ENCODE assay signal across 1 cellular context in the genomic region with DNA sequence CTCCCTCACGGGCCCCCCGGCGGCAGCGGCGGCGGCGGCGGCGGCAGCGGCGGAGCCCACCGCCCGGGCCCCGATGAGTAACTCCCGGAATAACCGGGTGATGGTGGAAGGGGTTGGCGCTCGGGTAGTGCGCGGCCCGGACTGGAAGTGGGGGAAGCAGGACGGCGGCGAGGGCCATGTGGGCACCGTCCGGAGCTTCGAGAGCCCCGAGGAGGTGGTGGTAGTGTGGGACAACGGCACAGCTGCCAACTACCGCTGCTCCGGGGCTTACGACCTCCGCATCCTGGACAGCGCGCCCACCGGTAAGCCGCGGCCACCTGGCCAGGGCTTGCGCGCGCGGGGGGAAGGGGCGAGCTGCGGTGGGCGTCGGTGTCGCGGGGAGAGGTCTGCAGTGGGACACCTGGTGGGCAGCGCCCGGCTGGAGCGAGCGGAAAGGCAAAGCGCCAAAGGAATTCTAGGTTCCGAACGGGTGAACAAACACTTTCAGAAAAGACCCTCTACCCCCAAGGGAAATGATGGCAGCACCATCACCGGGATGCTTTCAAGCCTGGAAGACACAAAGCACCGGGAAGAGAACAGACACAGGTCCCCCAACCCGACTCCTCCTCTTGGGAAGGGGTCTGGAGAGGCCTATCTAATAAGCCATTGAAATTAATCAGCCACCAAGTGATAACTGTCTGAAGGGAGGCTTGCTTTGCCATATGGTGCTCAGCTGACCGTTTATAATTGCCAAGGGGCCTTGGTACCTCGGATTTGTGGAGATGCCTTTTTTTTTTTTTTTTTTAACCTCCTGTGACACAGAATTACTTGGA.
TF ChIP-seq lines count a peak whose summit lies in the region.

No MANE protein-coding gene starts in this region.

TF ChIP-seq in HepG2, 621 proteins besides CTCF, POLR2A, EP300 and RAD21 (continued from another document and continues in another):
- TF ChIP-seq, protein P1, sequence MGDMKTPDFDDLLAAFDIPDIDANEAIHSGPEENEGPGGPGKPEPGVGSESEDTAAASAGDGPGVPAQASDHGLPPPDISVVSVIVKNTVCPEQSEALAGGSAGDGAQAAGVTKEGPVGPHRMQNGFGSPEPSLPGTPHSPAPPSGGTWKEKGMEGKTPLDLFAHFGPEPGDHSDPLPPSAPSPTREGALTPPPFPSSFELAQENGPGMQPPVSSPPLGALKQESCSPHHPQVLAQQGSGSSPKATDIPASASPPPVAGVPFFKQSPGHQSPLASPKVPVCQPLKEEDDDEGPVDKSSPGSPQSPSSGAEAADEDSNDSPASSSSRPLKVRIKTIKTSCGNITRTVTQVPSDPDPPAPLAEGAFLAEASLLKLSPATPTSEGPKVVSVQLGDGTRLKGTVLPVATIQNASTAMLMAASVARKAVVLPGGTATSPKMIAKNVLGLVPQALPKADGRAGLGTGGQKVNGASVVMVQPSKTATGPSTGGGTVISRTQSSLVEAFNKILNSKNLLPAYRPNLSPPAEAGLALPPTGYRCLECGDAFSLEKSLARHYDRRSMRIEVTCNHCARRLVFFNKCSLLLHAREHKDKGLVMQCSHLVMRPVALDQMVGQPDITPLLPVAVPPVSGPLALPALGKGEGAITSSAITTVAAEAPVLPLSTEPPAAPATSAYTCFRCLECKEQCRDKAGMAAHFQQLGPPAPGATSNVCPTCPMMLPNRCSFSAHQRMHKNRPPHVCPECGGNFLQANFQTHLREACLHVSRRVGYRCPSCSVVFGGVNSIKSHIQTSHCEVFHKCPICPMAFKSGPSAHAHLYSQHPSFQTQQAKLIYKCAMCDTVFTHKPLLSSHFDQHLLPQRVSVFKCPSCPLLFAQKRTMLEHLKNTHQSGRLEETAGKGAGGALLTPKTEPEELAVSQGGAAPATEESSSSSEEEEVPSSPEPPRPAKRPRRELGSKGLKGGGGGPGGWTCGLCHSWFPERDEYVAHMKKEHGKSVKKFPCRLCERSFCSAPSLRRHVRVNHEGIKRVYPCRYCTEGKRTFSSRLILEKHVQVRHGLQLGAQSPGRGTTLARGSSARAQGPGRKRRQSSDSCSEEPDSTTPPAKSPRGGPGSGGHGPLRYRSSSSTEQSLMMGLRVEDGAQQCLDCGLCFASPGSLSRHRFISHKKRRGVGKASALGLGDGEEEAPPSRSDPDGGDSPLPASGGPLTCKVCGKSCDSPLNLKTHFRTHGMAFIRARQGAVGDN (CRISPR knock-in tag; IDR thresholded peaks at IDR 0.05), result peak; percentile 56
- TF ChIP-seq, protein P2, sequence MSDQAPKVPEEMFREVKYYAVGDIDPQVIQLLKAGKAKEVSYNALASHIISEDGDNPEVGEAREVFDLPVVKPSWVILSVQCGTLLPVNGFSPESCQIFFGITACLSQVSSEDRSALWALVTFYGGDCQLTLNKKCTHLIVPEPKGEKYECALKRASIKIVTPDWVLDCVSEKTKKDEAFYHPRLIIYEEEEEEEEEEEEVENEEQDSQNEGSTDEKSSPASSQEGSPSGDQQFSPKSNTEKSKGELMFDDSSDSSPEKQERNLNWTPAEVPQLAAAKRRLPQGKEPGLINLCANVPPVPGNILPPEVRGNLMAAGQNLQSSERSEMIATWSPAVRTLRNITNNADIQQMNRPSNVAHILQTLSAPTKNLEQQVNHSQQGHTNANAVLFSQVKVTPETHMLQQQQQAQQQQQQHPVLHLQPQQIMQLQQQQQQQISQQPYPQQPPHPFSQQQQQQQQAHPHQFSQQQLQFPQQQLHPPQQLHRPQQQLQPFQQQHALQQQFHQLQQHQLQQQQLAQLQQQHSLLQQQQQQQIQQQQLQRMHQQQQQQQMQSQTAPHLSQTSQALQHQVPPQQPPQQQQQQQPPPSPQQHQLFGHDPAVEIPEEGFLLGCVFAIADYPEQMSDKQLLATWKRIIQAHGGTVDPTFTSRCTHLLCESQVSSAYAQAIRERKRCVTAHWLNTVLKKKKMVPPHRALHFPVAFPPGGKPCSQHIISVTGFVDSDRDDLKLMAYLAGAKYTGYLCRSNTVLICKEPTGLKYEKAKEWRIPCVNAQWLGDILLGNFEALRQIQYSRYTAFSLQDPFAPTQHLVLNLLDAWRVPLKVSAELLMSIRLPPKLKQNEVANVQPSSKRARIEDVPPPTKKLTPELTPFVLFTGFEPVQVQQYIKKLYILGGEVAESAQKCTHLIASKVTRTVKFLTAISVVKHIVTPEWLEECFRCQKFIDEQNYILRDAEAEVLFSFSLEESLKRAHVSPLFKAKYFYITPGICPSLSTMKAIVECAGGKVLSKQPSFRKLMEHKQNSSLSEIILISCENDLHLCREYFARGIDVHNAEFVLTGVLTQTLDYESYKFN (CRISPR knock-in tag; conservative IDR thresholded peaks at IDR 0.05), result no peak
- TF ChIP-seq ZNF446 (CRISPR knock-in tag; IDR thresholded peaks at IDR 0.05), result 0 out of 2 replicates have a peak, but pooled peaks have one; percentile 38
- no peak for TF ChIP-seq ZNF367 (CRISPR knock-in tag; IDR thresholded peaks at IDR 0.05; ENCODE audit: borderline replicate concordance)
- no peak for TF ChIP-seq ZBTB42 (CRISPR knock-in tag; IDR thresholded peaks at IDR 0.05)
- TF ChIP-seq KMT2B (CRISPR knock-in tag; IDR thresholded peaks at IDR 0.05), result peak; percentile 29; the same call in 1 of the 2 replicates
- no peak for TF ChIP-seq ZNF354B (CRISPR knock-in tag; IDR thresholded peaks at IDR 0.05)
- peak; percentile 38 for TF ChIP-seq PHF8 (CRISPR knock-in tag; IDR thresholded peaks at IDR 0.05)
- TF ChIP-seq, protein P3, sequence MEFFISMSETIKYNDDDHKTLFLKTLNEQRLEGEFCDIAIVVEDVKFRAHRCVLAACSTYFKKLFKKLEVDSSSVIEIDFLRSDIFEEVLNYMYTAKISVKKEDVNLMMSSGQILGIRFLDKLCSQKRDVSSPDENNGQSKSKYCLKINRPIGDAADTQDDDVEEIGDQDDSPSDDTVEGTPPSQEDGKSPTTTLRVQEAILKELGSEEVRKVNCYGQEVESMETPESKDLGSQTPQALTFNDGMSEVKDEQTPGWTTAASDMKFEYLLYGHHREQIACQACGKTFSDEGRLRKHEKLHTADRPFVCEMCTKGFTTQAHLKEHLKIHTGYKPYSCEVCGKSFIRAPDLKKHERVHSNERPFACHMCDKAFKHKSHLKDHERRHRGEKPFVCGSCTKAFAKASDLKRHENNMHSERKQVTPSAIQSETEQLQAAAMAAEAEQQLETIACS (CRISPR knock-in tag; IDR thresholded peaks at IDR 0.05), result no peak
- TF ChIP-seq CEBPB (IDR thresholded peaks at IDR 0.05; ENCODE audit: borderline replicate concordance, low read depth, low read length), result no peak
- TF ChIP-seq, protein P4, sequence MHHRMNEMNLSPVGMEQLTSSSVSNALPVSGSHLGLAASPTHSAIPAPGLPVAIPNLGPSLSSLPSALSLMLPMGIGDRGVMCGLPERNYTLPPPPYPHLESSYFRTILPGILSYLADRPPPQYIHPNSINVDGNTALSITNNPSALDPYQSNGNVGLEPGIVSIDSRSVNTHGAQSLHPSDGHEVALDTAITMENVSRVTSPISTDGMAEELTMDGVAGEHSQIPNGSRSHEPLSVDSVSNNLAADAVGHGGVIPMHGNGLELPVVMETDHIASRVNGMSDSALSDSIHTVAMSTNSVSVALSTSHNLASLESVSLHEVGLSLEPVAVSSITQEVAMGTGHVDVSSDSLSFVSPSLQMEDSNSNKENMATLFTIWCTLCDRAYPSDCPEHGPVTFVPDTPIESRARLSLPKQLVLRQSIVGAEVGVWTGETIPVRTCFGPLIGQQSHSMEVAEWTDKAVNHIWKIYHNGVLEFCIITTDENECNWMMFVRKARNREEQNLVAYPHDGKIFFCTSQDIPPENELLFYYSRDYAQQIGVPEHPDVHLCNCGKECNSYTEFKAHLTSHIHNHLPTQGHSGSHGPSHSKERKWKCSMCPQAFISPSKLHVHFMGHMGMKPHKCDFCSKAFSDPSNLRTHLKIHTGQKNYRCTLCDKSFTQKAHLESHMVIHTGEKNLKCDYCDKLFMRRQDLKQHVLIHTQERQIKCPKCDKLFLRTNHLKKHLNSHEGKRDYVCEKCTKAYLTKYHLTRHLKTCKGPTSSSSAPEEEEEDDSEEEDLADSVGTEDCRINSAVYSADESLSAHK (CRISPR knock-in tag; IDR thresholded peaks at IDR 0.05; ENCODE audit: borderline replicate concordance), result no peak
- no peak for TF ChIP-seq HDAC2 (CRISPR knock-in tag; IDR thresholded peaks at IDR 0.05)
- TF ChIP-seq, protein P5, sequence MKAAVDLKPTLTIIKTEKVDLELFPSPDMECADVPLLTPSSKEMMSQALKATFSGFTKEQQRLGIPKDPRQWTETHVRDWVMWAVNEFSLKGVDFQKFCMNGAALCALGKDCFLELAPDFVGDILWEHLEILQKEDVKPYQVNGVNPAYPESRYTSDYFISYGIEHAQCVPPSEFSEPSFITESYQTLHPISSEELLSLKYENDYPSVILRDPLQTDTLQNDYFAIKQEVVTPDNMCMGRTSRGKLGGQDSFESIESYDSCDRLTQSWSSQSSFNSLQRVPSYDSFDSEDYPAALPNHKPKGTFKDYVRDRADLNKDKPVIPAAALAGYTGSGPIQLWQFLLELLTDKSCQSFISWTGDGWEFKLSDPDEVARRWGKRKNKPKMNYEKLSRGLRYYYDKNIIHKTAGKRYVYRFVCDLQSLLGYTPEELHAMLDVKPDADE (CRISPR knock-in tag; IDR thresholded peaks at IDR 0.05), result no peak
- TF ChIP-seq, protein P6, sequence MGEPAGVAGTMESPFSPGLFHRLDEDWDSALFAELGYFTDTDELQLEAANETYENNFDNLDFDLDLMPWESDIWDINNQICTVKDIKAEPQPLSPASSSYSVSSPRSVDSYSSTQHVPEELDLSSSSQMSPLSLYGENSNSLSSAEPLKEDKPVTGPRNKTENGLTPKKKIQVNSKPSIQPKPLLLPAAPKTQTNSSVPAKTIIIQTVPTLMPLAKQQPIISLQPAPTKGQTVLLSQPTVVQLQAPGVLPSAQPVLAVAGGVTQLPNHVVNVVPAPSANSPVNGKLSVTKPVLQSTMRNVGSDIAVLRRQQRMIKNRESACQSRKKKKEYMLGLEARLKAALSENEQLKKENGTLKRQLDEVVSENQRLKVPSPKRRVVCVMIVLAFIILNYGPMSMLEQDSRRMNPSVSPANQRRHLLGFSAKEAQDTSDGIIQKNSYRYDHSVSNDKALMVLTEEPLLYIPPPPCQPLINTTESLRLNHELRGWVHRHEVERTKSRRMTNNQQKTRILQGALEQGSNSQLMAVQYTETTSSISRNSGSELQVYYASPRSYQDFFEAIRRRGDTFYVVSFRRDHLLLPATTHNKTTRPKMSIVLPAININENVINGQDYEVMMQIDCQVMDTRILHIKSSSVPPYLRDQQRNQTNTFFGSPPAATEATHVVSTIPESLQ (CRISPR knock-in tag; conservative IDR thresholded peaks at IDR 0.05), result no peak
- no peak for TF ChIP-seq SP140L (CRISPR knock-in tag; IDR thresholded peaks at IDR 0.05; ENCODE audit: borderline replicate concordance)
- TF ChIP-seq YEATS4 (CRISPR knock-in tag; IDR thresholded peaks at IDR 0.05; ENCODE audit: borderline replicate concordance), result 0 out of 2 replicates have a peak, but pooled peaks have one; percentile 1
- 0 out of 2 replicates have a peak, but pooled peaks have one; percentile 38 for TF ChIP-seq ZBTB7B (CRISPR knock-in tag; IDR thresholded peaks at IDR 0.05)
- no peak for TF ChIP-seq TBP (CRISPR knock-in tag; IDR thresholded peaks at IDR 0.05)
- TF ChIP-seq IRF2 (CRISPR knock-in tag; IDR thresholded peaks at IDR 0.05), result no peak
- no peak for TF ChIP-seq RBM39 (IDR thresholded peaks at IDR 0.05; ENCODE audit: low read depth, low read length, poor library complexity, severe bottlenecking)
- TF ChIP-seq ZZZ3 (CRISPR knock-in tag; IDR thresholded peaks at IDR 0.05; ENCODE audit: borderline replicate concordance), result no peak
- no peak for TF ChIP-seq ETV6 (CRISPR knock-in tag; conservative IDR thresholded peaks at IDR 0.05)
- no peak for TF ChIP-seq FOXA1 (IDR thresholded peaks at IDR 0.05)
- TF ChIP-seq FOXA1 (CRISPR knock-in tag; IDR thresholded peaks at IDR 0.05), result no peak
- no peak for TF ChIP-seq RFX1 (IDR thresholded peaks at IDR 0.05)
- no peak for TF ChIP-seq ZNF746 (CRISPR knock-in tag; IDR thresholded peaks at IDR 0.05)
- no peak for TF ChIP-seq ZNF335 (CRISPR knock-in tag; IDR thresholded peaks at IDR 0.05)
- no peak for TF ChIP-seq KDM1A (CRISPR knock-in tag; IDR thresholded peaks at IDR 0.05)
- 0 out of 2 replicates have a peak, but pooled peaks have one; percentile 44 for TF ChIP-seq ZNF232 (CRISPR knock-in tag; IDR thresholded peaks at IDR 0.05; ENCODE audit: borderline replicate concordance)
- no peak for TF ChIP-seq CREB1 (IDR thresholded peaks at IDR 0.05)
- TF ChIP-seq CREB1 (CRISPR knock-in tag; IDR thresholded peaks at IDR 0.05), result no peak
- TF ChIP-seq NFATC3 (CRISPR knock-in tag; IDR thresholded peaks at IDR 0.05), result no peak
- TF ChIP-seq ZNF766 (CRISPR knock-in tag; IDR thresholded peaks at IDR 0.05; ENCODE audit: borderline replicate concordance), result no peak
- TF ChIP-seq, protein P7, sequence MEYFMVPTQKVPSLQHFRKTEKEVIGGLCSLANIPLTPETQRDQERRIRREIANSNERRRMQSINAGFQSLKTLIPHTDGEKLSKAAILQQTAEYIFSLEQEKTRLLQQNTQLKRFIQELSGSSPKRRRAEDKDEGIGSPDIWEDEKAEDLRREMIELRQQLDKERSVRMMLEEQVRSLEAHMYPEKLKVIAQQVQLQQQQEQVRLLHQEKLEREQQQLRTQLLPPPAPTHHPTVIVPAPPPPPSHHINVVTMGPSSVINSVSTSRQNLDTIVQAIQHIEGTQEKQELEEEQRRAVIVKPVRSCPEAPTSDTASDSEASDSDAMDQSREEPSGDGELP (IDR thresholded peaks at IDR 0.05; ENCODE audit: borderline replicate concordance, low read depth), result peak; percentile 14; the same call in 1 of the 2 replicates
- TF ChIP-seq JDP2 (CRISPR knock-in tag; IDR thresholded peaks at IDR 0.05; ENCODE audit: borderline replicate concordance), result no peak
- no peak for TF ChIP-seq ZMAT3 (CRISPR knock-in tag; conservative IDR thresholded peaks at IDR 0.05)
- no peak for TF ChIP-seq PAF1 (CRISPR knock-in tag; IDR thresholded peaks at IDR 0.05)
- TF ChIP-seq ERF (CRISPR knock-in tag; IDR thresholded peaks at IDR 0.05), result no peak
- TF ChIP-seq IKZF1 (IDR thresholded peaks at IDR 0.05), result no peak
- TF ChIP-seq, protein P8, sequence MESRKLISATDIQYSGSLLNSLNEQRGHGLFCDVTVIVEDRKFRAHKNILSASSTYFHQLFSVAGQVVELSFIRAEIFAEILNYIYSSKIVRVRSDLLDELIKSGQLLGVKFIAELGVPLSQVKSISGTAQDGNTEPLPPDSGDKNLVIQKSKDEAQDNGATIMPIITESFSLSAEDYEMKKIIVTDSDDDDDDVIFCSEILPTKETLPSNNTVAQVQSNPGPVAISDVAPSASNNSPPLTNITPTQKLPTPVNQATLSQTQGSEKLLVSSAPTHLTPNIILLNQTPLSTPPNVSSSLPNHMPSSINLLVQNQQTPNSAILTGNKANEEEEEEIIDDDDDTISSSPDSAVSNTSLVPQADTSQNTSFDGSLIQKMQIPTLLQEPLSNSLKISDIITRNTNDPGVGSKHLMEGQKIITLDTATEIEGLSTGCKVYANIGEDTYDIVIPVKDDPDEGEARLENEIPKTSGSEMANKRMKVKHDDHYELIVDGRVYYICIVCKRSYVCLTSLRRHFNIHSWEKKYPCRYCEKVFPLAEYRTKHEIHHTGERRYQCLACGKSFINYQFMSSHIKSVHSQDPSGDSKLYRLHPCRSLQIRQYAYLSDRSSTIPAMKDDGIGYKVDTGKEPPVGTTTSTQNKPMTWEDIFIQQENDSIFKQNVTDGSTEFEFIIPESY (CRISPR knock-in tag; IDR thresholded peaks at IDR 0.05), result no peak
- TF ChIP-seq ZBTB3 (CRISPR knock-in tag; IDR thresholded peaks at IDR 0.05; ENCODE audit: borderline replicate concordance, low read depth), result no peak
- TF ChIP-seq CCDC6 (CRISPR knock-in tag; IDR thresholded peaks at IDR 0.05), result no peak
- TF ChIP-seq ZNF350 (CRISPR knock-in tag; IDR thresholded peaks at IDR 0.05; ENCODE audit: borderline replicate concordance, low read depth), result 0 out of 2 replicates have a peak, but pooled peaks have one; percentile 37
- TF ChIP-seq SIN3A (IDR thresholded peaks at IDR 0.05; ENCODE audit: borderline replicate concordance, low read depth, low read length), result peak; percentile 49; the same call in 1 of the 2 replicates
